Comparison of ENCODE assay signal across 1 cellular context in the genomic region with DNA sequence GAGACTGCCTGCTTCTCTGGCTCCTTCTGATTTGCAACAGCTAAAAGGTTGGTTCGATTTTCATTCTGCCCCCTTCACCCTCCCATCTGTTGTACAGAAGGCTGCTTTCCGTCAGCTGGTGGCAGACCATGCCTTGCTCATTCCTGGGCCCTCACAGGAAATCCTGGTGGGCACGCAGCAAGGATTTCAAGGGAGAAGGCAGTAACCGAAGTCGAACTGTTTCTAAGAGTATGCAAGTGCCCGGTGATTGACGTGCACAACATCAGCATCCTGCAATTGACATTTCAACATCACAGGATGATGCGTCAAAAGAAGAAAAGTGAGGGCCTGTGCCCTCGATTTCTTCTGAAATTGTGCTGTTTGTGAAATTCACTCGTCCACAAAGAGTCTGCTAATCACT.
TF ChIP-seq lines count a peak whose summit lies in the region.

No MANE protein-coding gene starts in this region.

TF ChIP-seq in HepG2, 621 proteins besides CTCF, POLR2A, EP300 and RAD21 (continued from another document):
- TF ChIP-seq ZZZ3 (CRISPR knock-in tag; IDR thresholded peaks at IDR 0.05; ENCODE audit: borderline replicate concordance): no peak
- peak; percentile 32; the same call in 1 of the 2 replicates for TF ChIP-seq ZBTB38 (CRISPR knock-in tag; IDR thresholded peaks at IDR 0.05)
- TF ChIP-seq, protein P1, sequence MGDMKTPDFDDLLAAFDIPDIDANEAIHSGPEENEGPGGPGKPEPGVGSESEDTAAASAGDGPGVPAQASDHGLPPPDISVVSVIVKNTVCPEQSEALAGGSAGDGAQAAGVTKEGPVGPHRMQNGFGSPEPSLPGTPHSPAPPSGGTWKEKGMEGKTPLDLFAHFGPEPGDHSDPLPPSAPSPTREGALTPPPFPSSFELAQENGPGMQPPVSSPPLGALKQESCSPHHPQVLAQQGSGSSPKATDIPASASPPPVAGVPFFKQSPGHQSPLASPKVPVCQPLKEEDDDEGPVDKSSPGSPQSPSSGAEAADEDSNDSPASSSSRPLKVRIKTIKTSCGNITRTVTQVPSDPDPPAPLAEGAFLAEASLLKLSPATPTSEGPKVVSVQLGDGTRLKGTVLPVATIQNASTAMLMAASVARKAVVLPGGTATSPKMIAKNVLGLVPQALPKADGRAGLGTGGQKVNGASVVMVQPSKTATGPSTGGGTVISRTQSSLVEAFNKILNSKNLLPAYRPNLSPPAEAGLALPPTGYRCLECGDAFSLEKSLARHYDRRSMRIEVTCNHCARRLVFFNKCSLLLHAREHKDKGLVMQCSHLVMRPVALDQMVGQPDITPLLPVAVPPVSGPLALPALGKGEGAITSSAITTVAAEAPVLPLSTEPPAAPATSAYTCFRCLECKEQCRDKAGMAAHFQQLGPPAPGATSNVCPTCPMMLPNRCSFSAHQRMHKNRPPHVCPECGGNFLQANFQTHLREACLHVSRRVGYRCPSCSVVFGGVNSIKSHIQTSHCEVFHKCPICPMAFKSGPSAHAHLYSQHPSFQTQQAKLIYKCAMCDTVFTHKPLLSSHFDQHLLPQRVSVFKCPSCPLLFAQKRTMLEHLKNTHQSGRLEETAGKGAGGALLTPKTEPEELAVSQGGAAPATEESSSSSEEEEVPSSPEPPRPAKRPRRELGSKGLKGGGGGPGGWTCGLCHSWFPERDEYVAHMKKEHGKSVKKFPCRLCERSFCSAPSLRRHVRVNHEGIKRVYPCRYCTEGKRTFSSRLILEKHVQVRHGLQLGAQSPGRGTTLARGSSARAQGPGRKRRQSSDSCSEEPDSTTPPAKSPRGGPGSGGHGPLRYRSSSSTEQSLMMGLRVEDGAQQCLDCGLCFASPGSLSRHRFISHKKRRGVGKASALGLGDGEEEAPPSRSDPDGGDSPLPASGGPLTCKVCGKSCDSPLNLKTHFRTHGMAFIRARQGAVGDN (CRISPR knock-in tag; IDR thresholded peaks at IDR 0.05): peak; percentile 26; the same call in 1 of the 2 replicates
- TF ChIP-seq CAMTA2 (CRISPR knock-in tag; IDR thresholded peaks at IDR 0.05; ENCODE audit: borderline replicate concordance): no peak
- TF ChIP-seq ZNF605 (CRISPR knock-in tag; IDR thresholded peaks at IDR 0.05): peak; percentile 53; the same call in 1 of the 2 replicates
TF ChIP-seq in HepG2: peak in this region for 6.
